Comparison of ENCODE assay signal across 9 cellular contexts in genomic region chr4:147773261-147774184, GRCh38. TPM values are rescaled to one million over a fixed set of nuclear protein-coding genes. Genes with fewer than 3 reads are reported as not detected.
A peak's percentile ranks its signal among the peaks of the same experiment; 100 is the strongest.
DNase-seq lines count a peak whose midpoint lies in the region; ATAC-seq, FAIRE-seq and TF ChIP-seq lines count a peak whose summit lies in the region.
"Had no signal": no experiment of that assay in that cellular context is flagged by ENCODE, and none has a peak within 500 bp of the region (broad histone marks: within the 10 kb centered on the region; RNA-seq: fewer than 3 reads in every experiment).

No MANE protein-coding gene starts in this region.

- no peak for TF ChIP-seq EP300 in sigmoid colon (IDR thresholded peaks at IDR 0.05)

- FAIRE-seq in endothelial cell of umbilical vein (lab: Jason Lieb, UNC) = peak; percentile 50

- POLR2A ChIA-PET in endothelial cell of umbilical vein (lab: Charles Lee) = interaction anchor here (0.9 to 1.8 kb wide), 3 partner anchors 40 to 56 kb away, joined by 3 to 8 read pairs (median 3); partner anchors contain the start of gene ARHGAP10

- peaks cover 54% of the 10 kb centered on the region for H3K79me2 ChIP-seq in endothelial cell of umbilical vein (ENCODE audit: control insufficient read depth, insufficient read depth, low read length)

- H3K9ac ChIP-seq in endothelial cell of umbilical vein (replicated peaks; ENCODE audit: extremely low read depth, insufficient read depth, low read length) = peak overlapping the region; percentile 91

- peaks cover 35% of the 10 kb centered on the region for H3K4me1 Mint-ChIP-seq in activated T-cell treated with anti-CD3 and anti-CD28 coated beads, Interleukin-2, amount 50 U/mL, for 24 hours (ENCODE audit: low read depth)

- 54 to 61% methylated on average over 3 of the region's 3 CpGs for WGBS in sigmoid colon, 2 donors

- intact Hi-C loops in endothelial cell of umbilical vein (cut with micrococcal nuclease) (loop anchor here (10.0 kb wide), 1 partner anchor 671 kb away; the partner anchor contains the start of gene NR3C2), sigmoid colon (cut with DNase I) (no loop called here), uterus (cut with DNase I; ENCODE audit: low total_unique reads) (no loop called here)

- H3K9me1 ChIP-seq in endothelial cell of umbilical vein (replicated peaks; ENCODE audit: control insufficient read depth, extremely low read depth, insufficient read depth, low read length) = no peaks in the 10 kb centered on the region

- H3K4me1 ChIP-seq in endothelial cell of umbilical vein (ENCODE audit: control insufficient read depth, extremely low read depth, insufficient read depth, low read length) (peaks cover 72% of the 10 kb centered on the region), sigmoid colon (peaks cover 0 to 91% (median 82%) of the 10 kb centered on the region in 4 donors), uterus (no peaks in the 10 kb centered on the region)

- dilution Hi-C loops in endothelial cell of umbilical vein (cut with MboI; ENCODE audit: extremely low pct_ligation_motif_present, low sequenced_read_pairs) = no loop called here

- H3K9me3 ChIP-seq in endothelial cell of umbilical vein (replicated peaks; ENCODE audit: control insufficient read depth, insufficient read depth, low read length) = no peaks in the 10 kb centered on the region
- H3K9me3 ChIP-seq in sigmoid colon = no peaks in the 10 kb centered on the region
- no peaks in the 10 kb centered on the region for H3K9me3 ChIP-seq in uterus

- peak overlapping the region; percentile 80 for H3K4me2 ChIP-seq in endothelial cell of umbilical vein (ENCODE audit: insufficient read depth, low read length)

- ATAC-seq in GM18868 (IDR thresholded peaks at IDR 0.05; ENCODE audit: unreplicated experiment) (peak; percentile 70), HG03432 (IDR thresholded peaks at IDR 0.05; ENCODE audit: unreplicated experiment) (peak; percentile 60)

- H3K36me3 ChIP-seq in endothelial cell of umbilical vein (ENCODE audit: control insufficient read depth in 2 of 2, extremely low read depth in 1 of 2, insufficient read depth in 2 of 2, low read length in 2 of 2) (no peaks in the 10 kb centered on the region), sigmoid colon (no peaks in the 10 kb centered on the region), uterus (no peaks in the 10 kb centered on the region)

- CTCF ChIA-PET in endothelial cell of umbilical vein (lab: Charles Lee) = interaction anchor here (0.8 to 5.1 kb wide), 10 partner anchors 13 to 93 kb away, joined by 3 to 59 read pairs (median 5); partner anchors contain the start of genes ARHGAP10 and PRMT9

- TF ChIP-seq POLR2A in endothelial cell of umbilical vein (IDR thresholded peaks at IDR 0.05; ENCODE audit: low read depth, low read length) (no peak), sigmoid colon (IDR thresholded peaks at IDR 0.05) (no peak), uterus (IDR thresholded peaks at IDR 0.05) (no peak)

- no peak overlapping the region for H3K4me3 Mint-ChIP-seq in activated T-cell treated with anti-CD3 and anti-CD28 coated beads, Interleukin-2, amount 50 U/mL, for 24 hours
- H3K4me3 Mint-ChIP-seq: dendritic cell treated with granulocyte-macrophage colony-stimulating factor and Interleukin-4, amounts not matched to agents 40 ng/mL and 50 ng/mL, for 4 days had no signal

- no peak for TF ChIP-seq CTCF in endothelial cell of umbilical vein (IDR thresholded peaks at IDR 0.05; ENCODE audit: extremely low read depth in 1 of 2, insufficient read depth in 1 of 2, low read depth in 1 of 2, low read length in 2 of 2)
- no peak for TF ChIP-seq CTCF in sigmoid colon (IDR thresholded peaks at IDR 0.05)
- TF ChIP-seq CTCF in uterus (IDR thresholded peaks at IDR 0.05) = no peak

- H3K4me3 ChIP-seq in endothelial cell of umbilical vein (replicated peaks in 1 of 3; ENCODE audit: insufficient read depth in 1 of 3, low read depth in 1 of 3, low read length in 3 of 3) (peak overlapping the region in 1 of 3 experiments; percentile 40), sigmoid colon (no peak overlapping the region), uterus (no peak overlapping the region)

- no peaks in the 10 kb centered on the region for H3K27me3 ChIP-seq in endothelial cell of umbilical vein (ENCODE audit: control insufficient read depth in 2 of 2, insufficient read depth in 2 of 2, low read length in 2 of 2)
- no peaks in the 10 kb centered on the region for H3K27me3 ChIP-seq in sigmoid colon
- no peaks in the 10 kb centered on the region for H3K27me3 ChIP-seq in uterus

- no peaks in the 10 kb centered on the region for H4K20me1 ChIP-seq in endothelial cell of umbilical vein (replicated peaks; ENCODE audit: control insufficient read depth, extremely low read depth, insufficient read depth, low read length)

- no peaks in the 10 kb centered on the region for H3K27me3 Mint-ChIP-seq in activated T-cell treated with anti-CD3 and anti-CD28 coated beads, Interleukin-2, amount 50 U/mL, for 24 hours
- H3K27me3 Mint-ChIP-seq: dendritic cell treated with granulocyte-macrophage colony-stimulating factor and Interleukin-4, amounts not matched to agents 40 ng/mL and 50 ng/mL, for 4 days had no signal

- H3K27ac Mint-ChIP-seq in activated T-cell treated with anti-CD3 and anti-CD28 coated beads, Interleukin-2, amount 50 U/mL, for 24 hours = no peak overlapping the region

- no peaks in the 10 kb centered on the region for H3K9me3 Mint-ChIP-seq in activated T-cell treated with anti-CD3 and anti-CD28 coated beads, Interleukin-2, amount 50 U/mL, for 24 hours
- H3K9me3 Mint-ChIP-seq: dendritic cell treated with granulocyte-macrophage colony-stimulating factor and Interleukin-4, amounts not matched to agents 40 ng/mL and 50 ng/mL, for 4 days had no signal

- H3K27ac ChIP-seq in endothelial cell of umbilical vein (ENCODE audit: insufficient read depth, low read depth, low read length) (peak overlapping the region; percentile 99), sigmoid colon (peak overlapping the region; percentile 61 to 73 (median 67)), uterus (no peak overlapping the region)

- H2AFZ ChIP-seq in endothelial cell of umbilical vein (ENCODE audit: low read depth, low read length) = no peak overlapping the region

- no peaks in the 10 kb centered on the region for H3K36me3 Mint-ChIP-seq in activated T-cell treated with anti-CD3 and anti-CD28 coated beads, Interleukin-2, amount 50 U/mL, for 24 hours (ENCODE audit: low read depth)

- DNase-seq in endothelial cell of umbilical vein (ENCODE audit: low read depth, low spot score) = peak; percentile 68
- DNase-seq in sigmoid colon = no peak
- no peak for DNase-seq in HUDEP-2 (lab: John Stamatoyannopoulos, UW; ENCODE audit: unreplicated experiment in 76 of 76)
- no peak for DNase-seq in uterus
- no peak for DNase-seq in activated effector memory CD4-positive, alpha-beta T cell treated with Interleukin-2 at 50 U/mL for 16 hours
- no peak for DNase-seq in activated T-cell treated with anti-CD3 and anti-CD28 coated beads, Interleukin-2, amount 50 U/mL, for 24 hours

- BruUV-seq in endothelial cell of umbilical vein (replicated peaks; lab: Mats Ljungman, UMichigan) = TSS peak; percentile 94

TF ChIP-seq in endothelial cell of umbilical vein, 7 proteins besides CTCF, POLR2A, EP300 and RAD21:
- TF ChIP-seq JUN (IDR thresholded peaks at IDR 0.05; ENCODE audit: borderline replicate concordance, insufficient read depth, insufficient read length, low read depth) (peak; percentile 54), FOS (IDR thresholded peaks at IDR 0.05; ENCODE audit: borderline replicate concordance, insufficient read depth, low read length) (peak; percentile 67), EZH2 (IDR thresholded peaks at IDR 0.05; ENCODE audit: borderline replicate concordance, low read depth, low read length, severe bottlenecking) (no peak)

RNA-seq across cellular contexts. Expression of gene ARHGAP10, which starts 41.6 kb away (rescaled TPM):
- total RNA-seq in endothelial cell of umbilical vein (36.7 and 39.1 TPM in 2 replicates), sigmoid colon (100 to 1,000 TPM; 123 to 158 (median 139) TPM), uterus (10 to 100 TPM; 25.1 to 94.4 (median 54.4) TPM)
- polyA plus RNA-seq in endothelial cell of umbilical vein (20.0 and 20.4 TPM in 2 replicates), sigmoid colon (1 to 10 TPM; 3.0 to 7.3 (median 7.2) TPM)
- 18.9 and 19.1 TPM in 2 replicates for polyA plus RNA-seq in endothelial cell of umbilical vein (2011; cell fraction: cytosol; rRNA removed)
- polyA plus RNA-seq in endothelial cell of umbilical vein (2011; cell fraction: nucleus; rRNA removed) = 28.8 and 32.2 TPM in 2 replicates
- polyA plus RNA-seq in endothelial cell of umbilical vein (2012) = 15.7 and 17.2 TPM in 2 replicates
- 36.7 and 37.1 TPM in 2 replicates for polyA minus RNA-seq in endothelial cell of umbilical vein
- 4.8 TPM for polyA minus RNA-seq in endothelial cell of umbilical vein (2011; cell fraction: cytosol; rRNA and poly(A)+ RNA removed)
- 94.0 and 110 TPM in 2 replicates for polyA minus RNA-seq in endothelial cell of umbilical vein (2011; cell fraction: nucleus; rRNA and poly(A)+ RNA removed)

Comparison
In these comparisons a context has a peak if more than half of its experiments do, and no peak if none do; other contexts are left out.
1. H3K27ac ChIP-seq: peak in endothelial cell of umbilical vein (single experiment) and sigmoid colon (4 of 4); none in uterus (0 of 2).